In the genomic region with DNA sequence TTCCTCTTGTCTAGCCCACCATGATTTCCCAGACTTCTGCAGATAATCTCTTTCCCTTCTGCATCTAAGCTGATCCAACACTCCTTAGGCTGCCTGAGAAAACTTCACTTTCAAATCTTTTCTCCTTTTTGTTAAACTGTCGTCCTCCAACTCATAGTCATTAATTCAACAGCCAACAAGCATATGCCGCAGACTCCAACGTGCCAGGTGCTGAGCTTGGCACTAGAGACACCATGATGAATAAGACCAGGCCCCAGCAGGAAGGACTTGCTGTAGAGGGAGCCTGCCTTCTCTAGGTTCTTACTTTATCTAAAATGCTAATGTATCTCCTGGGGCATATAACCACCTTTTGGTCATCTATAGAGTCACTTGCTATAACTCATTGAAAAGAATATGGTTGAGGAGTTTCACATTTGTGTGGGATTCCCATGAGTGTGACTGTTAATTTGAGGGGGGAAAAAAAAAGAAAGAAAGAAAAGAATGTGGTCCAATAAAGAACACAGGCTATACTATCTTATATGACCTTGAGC, we compare ENCODE assay signal across 16 cellular contexts. TPM values are rescaled to one million over a fixed set of nuclear protein-coding genes. Genes with fewer than 3 reads are reported as not detected.
A peak's percentile ranks its signal among the peaks of the same experiment; 100 is the strongest.
DNase-seq lines count a peak whose midpoint lies in the region; ATAC-seq and TF ChIP-seq lines count a peak whose summit lies in the region.
"Had no signal": no experiment of that assay in that cellular context is flagged by ENCODE, and none has a peak within 500 bp of the region (broad histone marks: within the 10 kb centered on the region; RNA-seq: fewer than 3 reads in every experiment).

No MANE protein-coding gene starts in this region.

- peak overlapping the region; percentile 92 for H3K27ac Mint-ChIP-seq in activated CD8-positive, alpha-beta T cell treated with anti-CD3 and anti-CD28 coated beads for 36 hours
- no peak overlapping the region for H3K27ac Mint-ChIP-seq in H9

- H4K20me1 ChIP-seq in BLaER1 treated with 17β-estradiol and CSF1 and Interleukin-3, amounts not matched to agents 10 nM and 100 nM = peaks cover 0 to 12% (median 0%) of the 10 kb centered on the region in 11 experiments; a peak in 1 of 22 replicates
- H4K20me1 ChIP-seq in H9 (ENCODE audit: control insufficient read depth, insufficient read depth, insufficient read length) = no peaks in the 10 kb centered on the region

- H3K79me1 ChIP-seq in mesenchymal stem cell (replicated peaks; ENCODE audit: low read length, poor library complexity, severe bottlenecking) (peaks cover 5% of the 10 kb centered on the region), H9 (ENCODE audit: insufficient read depth, low read depth, low read length, poor library complexity, severe bottlenecking) (no peaks in the 10 kb centered on the region)

- ATAC-seq in activated CD8-positive, alpha-beta T cell treated with anti-CD3 and anti-CD28 coated beads for 36 hours = peak; percentile 19
- ATAC-seq in GM21723 (IDR thresholded peaks at IDR 0.05; ENCODE audit: unreplicated experiment) (no peak), HG02973 (IDR thresholded peaks at IDR 0.05; ENCODE audit: unreplicated experiment) (no peak)
- ATAC-seq: gastrocnemius medialis had no signal

- H3K23me2 ChIP-seq in H9 (ENCODE audit: insufficient read length, low read depth, low read length, poor library complexity, severe bottlenecking) = no peaks in the 10 kb centered on the region

- H2AFZ ChIP-seq in mesenchymal stem cell (ENCODE audit: low read depth, low read length) (no peak overlapping the region), H9 (ENCODE audit: low read length) (no peak overlapping the region)

- peak overlapping the region in 9 of 11 experiments; percentile 27 to 78 (median 72); a peak in 14 of 22 replicates for H3K9ac ChIP-seq in BLaER1 treated with 17β-estradiol and CSF1 and Interleukin-3, amounts not matched to agents 10 nM and 100 nM
- H3K9ac ChIP-seq in mesenchymal stem cell (ENCODE audit: low read length) (no peak overlapping the region), H9 (ENCODE audit: extremely low read depth, insufficient read length, low read length) (no peak overlapping the region)

- CTCF ChIA-PET in activated CD8-positive, alpha-beta T cell treated with anti-CD3 and anti-CD28 coated beads for 36 hours (lab: Charles Lee) = interaction anchor here (0.8 to 0.9 kb wide), 2 partner anchors 11 to 14 kb away, joined by 3 to 4 read pairs; no protein-coding TSS in a partner anchor

- peak overlapping the region; percentile 13 for H3K4me3 Mint-ChIP-seq in activated CD8-positive, alpha-beta T cell treated with anti-CD3 and anti-CD28 coated beads for 36 hours
- H3K4me3 Mint-ChIP-seq in H9 = no peak overlapping the region

- H2BK12ac ChIP-seq in mesenchymal stem cell (ENCODE audit: low read length in 2 of 2) (peak overlapping the region in 1 of 2 experiments; percentile 59), H9 (ENCODE audit: insufficient read length, low read depth, low read length) (no peak overlapping the region)

- no peaks in the 10 kb centered on the region for H3K9me3 Mint-ChIP-seq in activated CD8-positive, alpha-beta T cell treated with anti-CD3 and anti-CD28 coated beads for 36 hours
- H3K9me3 Mint-ChIP-seq in H9 = peaks cover 0 to 2% of the 10 kb centered on the region in 2 experiments; a peak in 1 of 5 replicates

- H3T11ph ChIP-seq in H9 (ENCODE audit: low read length) = no peak overlapping the region

- H2BK120ac ChIP-seq in mesenchymal stem cell (ENCODE audit: low read depth, low read length) (no peak overlapping the region), H9 (ENCODE audit: low read depth, low read length, poor library complexity, severe bottlenecking) (no peak overlapping the region)

- no peak overlapping the region for H4K5ac ChIP-seq in H9 (ENCODE audit: insufficient read length, low read depth, low read length)

- peak overlapping the region; percentile 53 to 95 (median 89); a peak in 21 of 22 replicates for H3K27ac ChIP-seq in BLaER1 treated with 17β-estradiol and CSF1 and Interleukin-3, amounts not matched to agents 10 nM and 100 nM
- H3K27ac ChIP-seq in mesenchymal stem cell (ENCODE audit: low read length, poor library complexity, severe bottlenecking) (no peak overlapping the region), H9 (ENCODE audit: insufficient read length, low read depth, low read length) (no peak overlapping the region)
- H3K27ac ChIP-seq: gastrocnemius medialis, left ventricle myocardium inferior, suprapubic skin had no signal

- H3K4me3 ChIP-seq in BLaER1 treated with 17β-estradiol and CSF1 and Interleukin-3, amounts not matched to agents 10 nM and 100 nM = peak overlapping the region in 1 of 10 experiments; percentile 19; a peak in 2 of 20 replicates
- H3K4me3 ChIP-seq in GM12865 (ENCODE audit: low read depth, low read length) = no peak overlapping the region
- H3K4me3 ChIP-seq in mesenchymal stem cell (ENCODE audit: insufficient read depth in 1 of 2, low read depth in 1 of 2, low read length in 2 of 2) = no peak overlapping the region
- H3K4me3 ChIP-seq: gastrocnemius medialis, left ventricle myocardium inferior, suprapubic skin had no signal

- peaks cover 49 to 85% (median 64%) of the 10 kb centered on the region in 10 experiments for H3K4me1 ChIP-seq in BLaER1 treated with 17β-estradiol and CSF1 and Interleukin-3, amounts not matched to agents 10 nM and 100 nM
- H3K4me1 ChIP-seq in mesenchymal stem cell (ENCODE audit: control insufficient read depth, insufficient read depth, low read depth, low read length) (peaks cover 4% of the 10 kb centered on the region), H9 (ENCODE audit: insufficient read depth, low read length) (no peaks in the 10 kb centered on the region)
- H3K4me1 ChIP-seq: gastrocnemius medialis had no signal

- H3K23ac ChIP-seq in mesenchymal stem cell (ENCODE audit: low read length in 2 of 2) = no peak overlapping the region
- H3K23ac ChIP-seq in H9 (ENCODE audit: insufficient read length, low read depth, low read length) = no peak overlapping the region

- H3K27me3 Mint-ChIP-seq in activated CD8-positive, alpha-beta T cell treated with anti-CD3 and anti-CD28 coated beads for 36 hours = no peaks in the 10 kb centered on the region
- no peaks in the 10 kb centered on the region; the same call in 1 of the 2 replicates for H3K27me3 Mint-ChIP-seq in H9 (ENCODE audit: low read depth)

- H3K4me1 Mint-ChIP-seq in activated CD8-positive, alpha-beta T cell treated with anti-CD3 and anti-CD28 coated beads for 36 hours (ENCODE audit: low read depth) = peaks cover 80% of the 10 kb centered on the region
- H3K4me1 Mint-ChIP-seq in H9 = peaks cover 7 to 9% of the 10 kb centered on the region in 2 experiments

- peak overlapping the region in 10 of 11 experiments; percentile 43 to 89 (median 80); a peak in 19 of 22 replicates for H3K4me2 ChIP-seq in BLaER1 treated with 17β-estradiol and CSF1 and Interleukin-3, amounts not matched to agents 10 nM and 100 nM
- H3K4me2 ChIP-seq in mesenchymal stem cell (ENCODE audit: low read length, poor library complexity, severe bottlenecking) = no peak overlapping the region
- H3K4me2 ChIP-seq in H9 (ENCODE audit: insufficient read depth, insufficient read length, low read length) = no peak overlapping the region

- no peak overlapping the region for H3K14ac ChIP-seq in mesenchymal stem cell (ENCODE audit: low read length in 2 of 2)
- no peak overlapping the region for H3K14ac ChIP-seq in H9 (ENCODE audit: insufficient read depth, low read length)

- no peaks in the 10 kb centered on the region for H3K79me2 ChIP-seq in H9 (ENCODE audit: insufficient read depth, low read length)

- intact Hi-C loops in activated CD8-positive, alpha-beta T cell treated with anti-CD3 and anti-CD28 coated beads for 36 hours (cut with micrococcal nuclease) = loop anchor here (2.0 to 5.0 kb wide), 3 partner anchors 33 to 52 kb away; no protein-coding TSS in a partner anchor

- no peaks in the 10 kb centered on the region for H3K27me3 ChIP-seq in BLaER1 treated with 17β-estradiol and CSF1 and Interleukin-3, amounts not matched to agents 10 nM and 100 nM
- H3K27me3 ChIP-seq in mesenchymal stem cell (ENCODE audit: control insufficient read depth in 1 of 2, insufficient read depth in 1 of 2, low read length in 2 of 2) (no peaks in the 10 kb centered on the region), H9 (ENCODE audit: insufficient read depth, low read length) (no peaks in the 10 kb centered on the region)
- H3K27me3 ChIP-seq: gastrocnemius medialis, suprapubic skin had no signal

- H2BK20ac ChIP-seq in H9 (ENCODE audit: low read depth, low read length, poor library complexity, severe bottlenecking) = no peak overlapping the region

- H3K4ac ChIP-seq in mesenchymal stem cell (ENCODE audit: low read depth in 1 of 2, low read length in 2 of 2) (no peak overlapping the region), H9 (ENCODE audit: low read depth, low read length) (no peak overlapping the region)

- no peak overlapping the region for H2BK5ac ChIP-seq in mesenchymal stem cell (ENCODE audit: low read depth, low read length, poor library complexity, severe bottlenecking)
- H2BK5ac ChIP-seq in H9 (ENCODE audit: insufficient read length, low read length) = no peak overlapping the region

- 0 out of 22 replicates have a peak, but pooled peaks cover 0 to 5% (median 0%) of the 10 kb centered on the region in 11 experiments for H3K36me3 ChIP-seq in BLaER1 treated with 17β-estradiol and CSF1 and Interleukin-3, amounts not matched to agents 10 nM and 100 nM
- H3K36me3 ChIP-seq in mesenchymal stem cell (ENCODE audit: control insufficient read depth in 1 of 2, insufficient read depth in 2 of 2, low read depth in 1 of 2, low read length in 2 of 2) = no peaks in the 10 kb centered on the region
- H3K36me3 ChIP-seq: gastrocnemius medialis, left ventricle myocardium inferior, suprapubic skin had no signal

- H3K56ac ChIP-seq in H9 (ENCODE audit: insufficient read length, low read depth, low read length) = no peak overlapping the region

- H2AK5ac ChIP-seq in mesenchymal stem cell (ENCODE audit: low read length, severe bottlenecking) = no peak overlapping the region
- no peak overlapping the region for H2AK5ac ChIP-seq in H9 (ENCODE audit: insufficient read length, low read length)

- peaks cover 50% of the 10 kb centered on the region for H3K36me3 Mint-ChIP-seq in activated CD8-positive, alpha-beta T cell treated with anti-CD3 and anti-CD28 coated beads for 36 hours (ENCODE audit: low read depth)
- H3K36me3 Mint-ChIP-seq in H9 (ENCODE audit: insufficient read depth in 1 of 3, low read depth in 3 of 3) = no peaks in the 10 kb centered on the region

- H2BK15ac ChIP-seq in mesenchymal stem cell (ENCODE audit: low read depth, poor library complexity, severe bottlenecking) = no peak overlapping the region
- no peak overlapping the region for H2BK15ac ChIP-seq in H9 (ENCODE audit: low read depth, low read length)

- H4K8ac ChIP-seq in mesenchymal stem cell (ENCODE audit: low read length) (no peak overlapping the region), H9 (replicated peaks; ENCODE audit: insufficient read length, low read depth, low read length) (no peak overlapping the region)

- POLR2A ChIA-PET in activated CD8-positive, alpha-beta T cell treated with anti-CD3 and anti-CD28 coated beads for 36 hours (lab: Charles Lee) = interaction anchor here (0.9 to 1.0 kb wide), 4 partner anchors 35 to 49 kb away, joined by 3 read pairs; no protein-coding TSS in a partner anchor

- TF ChIP-seq CTCF in GM12865 (IDR thresholded peaks at IDR 0.05; ENCODE audit: insufficient read depth, low read depth, low read length, missing control alignments) = no peak
- no peak for TF ChIP-seq CTCF in activated CD8-positive, alpha-beta T cell treated with anti-CD3 and anti-CD28 coated beads for 36 hours (IDR thresholded peaks at IDR 0.05)
- TF ChIP-seq CTCF in H9 (conservative IDR thresholded peaks at IDR 0.05) = no peak

- WGBS in mesenchymal stem cell = 89% methylated on average over 3 of the region's 3 CpGs
- no CpG with 5 or more reads among the region's 3 CpGs for WGBS in H9 (ENCODE audit: extremely low coverage, insufficient read length, low lambda C conversion rate)

- H3K18ac ChIP-seq in mesenchymal stem cell (ENCODE audit: low read depth in 1 of 2, low read length in 2 of 2) = no peak overlapping the region
- H3K18ac ChIP-seq in H9 (ENCODE audit: insufficient read length, low read depth, low read length) = no peak overlapping the region

- H4K91ac ChIP-seq in mesenchymal stem cell (ENCODE audit: low read length) (peak overlapping the region; percentile 34), H9 (ENCODE audit: insufficient read length, low read depth, low read length) (no peak overlapping the region)

- H3K9me3 ChIP-seq in BLaER1 treated with 17β-estradiol and CSF1 and Interleukin-3, amounts not matched to agents 10 nM and 100 nM (replicated peaks in 1 of 11) = peaks cover 0 to 4% (median 0%) of the 10 kb centered on the region in 11 experiments; a peak in 1 of 22 replicates
- H3K9me3 ChIP-seq in mesenchymal stem cell (ENCODE audit: control insufficient read depth, low read length) = no peaks in the 10 kb centered on the region
- H3K9me3 ChIP-seq in H9 (ENCODE audit: control insufficient read depth, low read depth, low read length) = no peaks in the 10 kb centered on the region
- H3K9me3 ChIP-seq: gastrocnemius medialis, left ventricle myocardium inferior, suprapubic skin had no signal

- DNase-seq in GM12865 (ENCODE audit: low read depth) = peak; percentile 45
- DNase-seq in activated CD8-positive, alpha-beta T cell treated with anti-CD3 and anti-CD28 coated beads for 36 hours = no peak
- DNase-seq in mesenchymal stem cell = no peak
- no peak for DNase-seq in H9
- DNase-seq in HCEC 1CT = no peak
- DNase-seq: amniotic stem cell; DMS153; gastrocnemius medialis; left ventricle myocardium inferior; NCI-H1436; SHP77 treated with DMSO at 0.1 percent for 48 hours; stimulated activated CD4-positive, alpha-beta T cell treated with anti-CD3 and anti-CD28 coated beads, Interleukin-15, amount 100 ng/mL, for 24 hours had no signal

RNA-seq across cellular contexts. Expression of a gene that starts 51.0 kb away (rescaled TPM):
- total RNA-seq in activated CD8-positive, alpha-beta T cell treated with anti-CD3 and anti-CD28 coated beads for 36 hours = 100 to 1,000 TPM; 131 to 132 TPM
- 2.4 TPM for polyA plus RNA-seq in mesenchymal stem cell (2013, experiment 1 of 2)
- 2.8 TPM for polyA plus RNA-seq in mesenchymal stem cell (2013, experiment 2 of 2)
- 1.8 and 1.9 TPM in 2 replicates for total RNA-seq in H9 (2021)

Comparison
In these comparisons a context has a peak if more than half of its experiments do, and no peak if none do; other contexts are left out.
1. H3K27ac ChIP-seq: peak in BLaER1 treated with 17β-estradiol and CSF1 and Interleukin-3, amounts not matched to agents 10 nM and 100 nM (11 of 11); none in mesenchymal stem cell (single experiment) and H9 (single experiment).
2. H3K4me2 ChIP-seq: peak in BLaER1 treated with 17β-estradiol and CSF1 and Interleukin-3, amounts not matched to agents 10 nM and 100 nM (10 of 11); none in mesenchymal stem cell (single experiment) and H9 (single experiment).
3. H3K9ac ChIP-seq: peak in BLaER1 treated with 17β-estradiol and CSF1 and Interleukin-3, amounts not matched to agents 10 nM and 100 nM (9 of 11); none in mesenchymal stem cell (single experiment) and H9 (single experiment).
4. RNA of a gene that starts 51.0 kb away (total RNA-seq): 131 to 132 TPM in activated CD8-positive, alpha-beta T cell treated with anti-CD3 and anti-CD28 coated beads for 36 hours; 1.8 to 1.9 TPM in H9; every median in the first group is over 10 times any median in the second.